Comparison of ENCODE assay signal across 23 cellular contexts in genomic region chr4:8403981-8404380, GRCh38. TPM values are rescaled to one million over a fixed set of nuclear protein-coding genes. Genes with fewer than 3 reads are reported as not detected.
A peak's percentile ranks its signal among the peaks of the same experiment; 100 is the strongest.
DNase-seq lines count a peak whose midpoint lies in the region; ATAC-seq and TF ChIP-seq lines count a peak whose summit lies in the region.
"Had no signal": no experiment of that assay in that cellular context is flagged by ENCODE, and none has a peak within 500 bp of the region (broad histone marks: within the 10 kb centered on the region; RNA-seq: fewer than 3 reads in every experiment).

No MANE protein-coding gene starts in this region.

- no peak; the same call in 2 of the 3 replicates for ATAC-seq in SK-N-SH treated with all-trans-retinoic acid at 6 μM for 48 hours
- ATAC-seq in T-helper 17 cell, result no peak
- ATAC-seq in lower lobe of right lung, result no peak
- ATAC-seq in GM18868 (IDR thresholded peaks at IDR 0.05; ENCODE audit: unreplicated experiment), result no peak

- H3K27ac Mint-ChIP-seq in T-helper 17 cell (peak overlapping the region; percentile 61), Caco-2 (ENCODE audit: unreplicated experiment) (no peak overlapping the region)

- no peak overlapping the region for H2AFZ ChIP-seq in SK-N-SH (ENCODE audit: low read depth)
- H2AFZ ChIP-seq: PC-9 had no signal

- DNase-seq in SK-N-SH (peak; percentile 73), T-helper 17 cell (no peak), lower lobe of right lung (peak; percentile 46), Caco-2 (no peak), SJCRH30 (no peak)
- DNase-seq: CD4-positive, alpha-beta memory T cell; COR-L47; DMS 273 treated with DMSO at 0.1 percent for 48 hours; DMS79 treated with DMSO at 0.1 percent for 48 hours; IMR-90; KG1; MM.1S; NCI-H2029; NCI-H2171; NCI-H510A treated with DMSO at 0.1 percent for 48 hours; NCI-H774; NK-92 treated with Interleukin-12 subunit alpha and Interleukin-12 subunit beta, amount 100 ng/mL, for 24 hours; PC-9; SHP77 had no signal

- H3K27me3 ChIP-seq in SK-N-SH (ENCODE audit: insufficient read depth) (no peaks in the 10 kb centered on the region), lower lobe of right lung (ENCODE audit: low read depth) (no peaks in the 10 kb centered on the region), Caco-2 (replicated peaks; ENCODE audit: control insufficient read depth, insufficient read depth, low read length) (no peaks in the 10 kb centered on the region), SJCRH30 (no peaks in the 10 kb centered on the region)
- H3K27me3 ChIP-seq in BLaER1 treated with 17β-estradiol and CSF1 and Interleukin-3, amounts not matched to agents 10 nM and 100 nM, result no peaks in the 10 kb centered on the region

- H3K9me2 ChIP-seq in SK-N-SH, result no peaks in the 10 kb centered on the region

- CTCF ChIA-PET in SK-N-SH (lab: Yijun Ruan, JAX), result interaction anchor here (0.6 to 6.7 kb wide), 22 partner anchors 10 to 270 kb away, joined by 3 to 115 read pairs (median 7); no protein-coding TSS in a partner anchor
- CTCF ChIA-PET in Caco-2 (lab: Charles Lee), result interaction anchor here (2.5 kb wide), 1 partner anchor 227 kb away, joined by 16 read pairs; no protein-coding TSS in a partner anchor

- no peaks in the 10 kb centered on the region for H3K79me2 ChIP-seq in SK-N-SH (ENCODE audit: insufficient read depth)

- intact Hi-C loops in lower lobe of right lung (cut with DNase I), result no loop called here
- intact Hi-C loops in Caco-2 (cut with micrococcal nuclease; ENCODE audit: unreplicated experiment), result loop anchor here (1.0 kb wide), 2 partner anchors 162 to 227 kb away; no protein-coding TSS in a partner anchor

- H3K36me3 ChIP-seq in SK-N-SH (replicated peaks in 1 of 2; ENCODE audit: control insufficient read depth in 1 of 2, insufficient read depth in 2 of 2, low read length in 1 of 2) (peaks cover 6 to 42% of the 10 kb centered on the region in 2 experiments), lower lobe of right lung (peaks cover 46% of the 10 kb centered on the region), Caco-2 (ENCODE audit: control insufficient read depth, insufficient read depth, low read length) (no peaks in the 10 kb centered on the region), SJCRH30 (peaks cover 34% of the 10 kb centered on the region)
- peaks cover 14 to 43% (median 28%) of the 10 kb centered on the region in 11 experiments for H3K36me3 ChIP-seq in BLaER1 treated with 17β-estradiol and CSF1 and Interleukin-3, amounts not matched to agents 10 nM and 100 nM

- 78% methylated on average over 8 of the region's 13 CpGs for WGBS in SK-N-SH (ENCODE audit: low lambda C conversion rate)

- H3K27me3 Mint-ChIP-seq in T-helper 17 cell (no peaks in the 10 kb centered on the region), Caco-2 (ENCODE audit: insufficient read depth, unreplicated experiment) (no peaks in the 10 kb centered on the region)
- H3K27me3 Mint-ChIP-seq: CD4-positive, alpha-beta memory T cell had no signal

- H3K4me1 ChIP-seq in SK-N-SH (ENCODE audit: control insufficient read depth in 1 of 2, insufficient read depth in 2 of 2, low read depth in 1 of 2, low read length in 1 of 2), result peaks cover 0 to 14% of the 10 kb centered on the region in 2 experiments; a peak in 1 of 4 replicates
- peaks cover 37 to 70% (median 66%) of the 10 kb centered on the region in 10 experiments for H3K4me1 ChIP-seq in BLaER1 treated with 17β-estradiol and CSF1 and Interleukin-3, amounts not matched to agents 10 nM and 100 nM
- peaks cover 14% of the 10 kb centered on the region for H3K4me1 ChIP-seq in lower lobe of right lung
- no peaks in the 10 kb centered on the region for H3K4me1 ChIP-seq in Caco-2
- H3K4me1 ChIP-seq in SJCRH30, result peaks cover 6% of the 10 kb centered on the region

- POLR2A ChIA-PET in SK-N-SH (lab: Yijun Ruan, JAX), result no interaction called here
- POLR2A ChIA-PET in Caco-2 (lab: Charles Lee), result no interaction called here

- H3K9me3 Mint-ChIP-seq in Caco-2 (ENCODE audit: unreplicated experiment), result no peaks in the 10 kb centered on the region
- H3K9me3 Mint-ChIP-seq: CD4-positive, alpha-beta memory T cell had no signal

- peaks cover 7% of the 10 kb centered on the region for H3F3A ChIP-seq in SK-N-SH (replicated peaks; ENCODE audit: insufficient read depth)

- no peak for TF ChIP-seq EP300 in SK-N-SH (IDR thresholded peaks at IDR 0.05; ENCODE audit: borderline replicate concordance in 1 of 2, low read depth in 1 of 2, low read length in 1 of 2)

- H3K9ac ChIP-seq in SK-N-SH, result no peak overlapping the region
- peak overlapping the region in 5 of 11 experiments; percentile 14 to 59 (median 23); a peak in 5 of 22 replicates for H3K9ac ChIP-seq in BLaER1 treated with 17β-estradiol and CSF1 and Interleukin-3, amounts not matched to agents 10 nM and 100 nM

- H4K20me1 ChIP-seq in SK-N-SH (ENCODE audit: insufficient read depth), result no peaks in the 10 kb centered on the region
- H4K20me1 ChIP-seq in BLaER1 treated with 17β-estradiol and CSF1 and Interleukin-3, amounts not matched to agents 10 nM and 100 nM, result peaks cover 0 to 26% (median 0%) of the 10 kb centered on the region in 11 experiments; a peak in 5 of 22 replicates

- H3K9me3 ChIP-seq in SK-N-SH (no peaks in the 10 kb centered on the region), T-helper 17 cell (ENCODE audit: control insufficient read depth, low read length, poor library complexity, severe bottlenecking) (no peaks in the 10 kb centered on the region), lower lobe of right lung (no peaks in the 10 kb centered on the region), Caco-2 (no peaks in the 10 kb centered on the region), SJCRH30 (replicated peaks) (no peaks in the 10 kb centered on the region)
- H3K9me3 ChIP-seq in BLaER1 treated with 17β-estradiol and CSF1 and Interleukin-3, amounts not matched to agents 10 nM and 100 nM (replicated peaks in 1 of 11), result peaks cover 7 to 19% (median 16%) of the 10 kb centered on the region in 11 experiments; a peak in 20 of 22 replicates

- BruUV-seq in Caco-2 (replicated peaks; lab: Mats Ljungman, UMichigan), result no TSS peak

- no peak for TF ChIP-seq CTCF in SK-N-SH (IDR thresholded peaks at IDR 0.05)
- TF ChIP-seq CTCF in lower lobe of right lung (IDR thresholded peaks at IDR 0.05), result no peak
- TF ChIP-seq CTCF in Caco-2 (IDR thresholded peaks at IDR 0.05; ENCODE audit: insufficient read depth in 1 of 2, low read depth in 1 of 2, low read length in 1 of 2, severe bottlenecking in 1 of 2, unreplicated experiment in 1 of 2), result no peak

- H3K4me3 Mint-ChIP-seq in T-helper 17 cell (no peak overlapping the region), Caco-2 (ENCODE audit: unreplicated experiment) (no peak overlapping the region)
- H3K4me3 Mint-ChIP-seq: CD4-positive, alpha-beta memory T cell had no signal

- H3K36me3 Mint-ChIP-seq in T-helper 17 cell (ENCODE audit: low read depth) (peaks cover 5% of the 10 kb centered on the region), Caco-2 (ENCODE audit: insufficient read depth, unreplicated experiment) (no peaks in the 10 kb centered on the region)

- H3K4me1 Mint-ChIP-seq in T-helper 17 cell, result peaks cover 3% of the 10 kb centered on the region
- H3K4me1 Mint-ChIP-seq in Caco-2 (ENCODE audit: low read depth, unreplicated experiment), result no peaks in the 10 kb centered on the region
- H3K4me1 Mint-ChIP-seq: CD4-positive, alpha-beta memory T cell had no signal

- H3K4me2 ChIP-seq in SK-N-SH, result no peak overlapping the region
- peak overlapping the region; percentile 36 to 98 (median 89); a peak in 21 of 22 replicates for H3K4me2 ChIP-seq in BLaER1 treated with 17β-estradiol and CSF1 and Interleukin-3, amounts not matched to agents 10 nM and 100 nM
- H3K4me2 ChIP-seq: PC-9 had no signal

- H3K4me3 ChIP-seq in SK-N-SH (ENCODE audit: low read depth in 2 of 2, low read length in 1 of 2) (no peak overlapping the region), lower lobe of right lung (no peak overlapping the region), Caco-2 (ENCODE audit: low read depth, low read length) (no peak overlapping the region), SJCRH30 (no peak overlapping the region)
- H3K4me3 ChIP-seq in BLaER1 treated with 17β-estradiol and CSF1 and Interleukin-3, amounts not matched to agents 10 nM and 100 nM, result no peak overlapping the region
- H3K4me3 ChIP-seq: PC-9 had no signal

- TF ChIP-seq RAD21 in SK-N-SH (IDR thresholded peaks at IDR 0.05; ENCODE audit: low read length), result no peak

- H3K27ac ChIP-seq in SK-N-SH (ENCODE audit: low read depth in 2 of 2, low read length in 1 of 2) (peak overlapping the region in 1 of 2 experiments; percentile 66; a peak in 2 of 4 replicates), lower lobe of right lung (no peak overlapping the region), SJCRH30 (no peak overlapping the region)
- H3K27ac ChIP-seq in BLaER1 treated with 17β-estradiol and CSF1 and Interleukin-3, amounts not matched to agents 10 nM and 100 nM, result peak overlapping the region in 3 of 11 experiments; percentile 13 to 76 (median 16); a peak in 3 of 22 replicates
- H3K27ac ChIP-seq: 22Rv1, PC-9 had no signal

TF ChIP-seq in SK-N-SH, 30 proteins besides CTCF, POLR2A, EP300 and RAD21 (continues in another document):
- TF ChIP-seq MAX (IDR thresholded peaks at IDR 0.05; ENCODE audit: low read depth) (no peak), POLR2AphosphoS5 (IDR thresholded peaks at IDR 0.05; ENCODE audit: low read depth, low read length) (no peak), NRF1 (IDR thresholded peaks at IDR 0.05; ENCODE audit: low read depth, low read length) (no peak)

TF ChIP-seq in SK-N-SH treated with all-trans-retinoic acid at 6 μM for 48 hours, 23 proteins besides CTCF, POLR2A, EP300 and RAD21:
- TF ChIP-seq TCF4 (CRISPR knock-in tag; IDR thresholded peaks at IDR 0.05; ENCODE audit: borderline replicate concordance) (no peak), ARNTL (CRISPR knock-in tag; IDR thresholded peaks at IDR 0.05; ENCODE audit: borderline replicate concordance, low read depth) (no peak), ESRRG (CRISPR knock-in tag; IDR thresholded peaks at IDR 0.05) (no peak), SNAI2 (CRISPR knock-in tag; IDR thresholded peaks at IDR 0.05) (no peak), ISL1 (CRISPR knock-in tag; IDR thresholded peaks at IDR 0.05) (no peak), BACH2 (CRISPR knock-in tag; IDR thresholded peaks at IDR 0.05; ENCODE audit: borderline replicate concordance) (no peak), ZC3H10 (CRISPR knock-in tag; IDR thresholded peaks at IDR 0.05) (no peak), OSR1 (CRISPR knock-in tag; IDR thresholded peaks at IDR 0.05) (no peak)

RNA-seq across cellular contexts. Expression of gene ACOX3, which starts 36.5 kb away (rescaled TPM):
- polyA plus RNA-seq in SK-N-SH (2012; rRNA removed), result 7.0 and 8.4 TPM in 2 replicates
- 6.3 and 6.4 TPM in 2 replicates for polyA plus RNA-seq in SK-N-SH (2012; cell fraction: cytosol; rRNA removed)
- polyA plus RNA-seq in SK-N-SH (2012; cell fraction: nucleus; rRNA removed), result 30.2 and 33.9 TPM in 2 replicates
- 10 to 100 TPM in 1 of 2 donors, 1 to 10 TPM in 1; 9.6 to 11.3 TPM for total RNA-seq in T-helper 17 cell
- 30.4 TPM for total RNA-seq in lower lobe of right lung
- total RNA-seq in Caco-2 (2022), result 11.5 and 14.1 TPM in 2 replicates
- 20.0 and 21.4 TPM in 2 replicates for total RNA-seq in SJCRH30 (2014; rRNA removed; shearing (Covaris generic))

RNA-seq across cellular contexts. Expression of gene TRMT44, which starts 36.6 kb away (rescaled TPM):
- polyA plus RNA-seq in SK-N-SH (2012; rRNA removed), result 6.0 and 6.9 TPM in 2 replicates
- polyA plus RNA-seq in SK-N-SH (2012; cell fraction: cytosol; rRNA removed), result 3.8 and 4.9 TPM in 2 replicates
- polyA plus RNA-seq in SK-N-SH (2012; cell fraction: nucleus; rRNA removed), result 18.9 and 20.0 TPM in 2 replicates
- total RNA-seq in T-helper 17 cell (10 to 100 TPM; 20.4 to 32.7 TPM), lower lobe of right lung (23.9 TPM), Caco-2 (2022) (22.3 and 23.4 TPM in 2 replicates)
- 13.5 and 14.3 TPM in 2 replicates for total RNA-seq in SJCRH30 (2014; rRNA removed; shearing (Covaris generic))

Comparison
In these comparisons a context has a peak if more than half of its experiments do, and no peak if none do; other contexts are left out.
1. DNase-seq: peak in SK-N-SH (single experiment) and lower lobe of right lung (single experiment); none in T-helper 17 cell (0 of 3), Caco-2 (0 of 2) and SJCRH30 (0 of 2).